16 cellular contexts compared by ENCODE assay signal in the genomic region with DNA sequence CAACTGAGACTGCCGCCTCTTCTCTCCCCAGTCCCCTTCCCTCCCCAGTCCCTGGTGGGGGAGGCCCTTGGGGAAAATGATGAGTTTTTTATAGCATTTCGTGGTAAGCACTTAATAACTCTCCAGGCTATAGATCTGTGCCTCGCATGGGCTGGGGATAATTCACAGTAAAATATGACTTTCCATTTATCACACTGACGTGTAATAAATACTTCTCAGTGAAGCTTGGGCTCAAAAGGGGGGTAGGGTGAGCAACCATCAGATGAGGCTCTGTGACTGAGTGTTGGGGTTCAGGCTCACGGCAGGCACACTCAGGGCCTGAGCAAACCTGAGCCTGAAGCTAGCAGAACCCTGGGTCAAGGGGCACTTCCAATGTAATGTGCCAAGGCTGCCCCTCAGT.
"Had no signal": no experiment of that assay in that cellular context is flagged by ENCODE, and none has a peak within 500 bp of the region (broad histone marks: within the 10 kb centered on the region; RNA-seq: fewer than 3 reads in every experiment).

No MANE protein-coding gene starts in this region.

- DNase-seq: activated CD4-positive, alpha-beta T cell treated with anti-CD3 and anti-CD28 coated beads, Interleukin-2, amount 50 U/mL, for 4 hours; activated CD4-positive, CD25-positive, alpha-beta regulatory T cell; activated CD8-positive, alpha-beta memory T cell treated with anti-CD3 and anti-CD28 coated beads, Interleukin-2, amount 50 U/mL, for 4 hours; activated effector memory CD4-positive, alpha-beta T cell treated with Interleukin-2 at 50 U/mL for 16 hours; activated naive CD4-positive, alpha-beta T cell treated with anti-CD3 and anti-CD28 coated beads, Interleukin-2, amount 50 U/mL, for 16 hours; effector CD4-positive, alpha-beta T cell; hypothalamus; nucleus accumbens; SHP77; stimulated activated naive B cell treated with anti-CD40 and anti-IgM and Interleukin-4, amounts not matched to agents 10 μg/mL and 1 μg/mL and 100 μg/mL, for 72 hours; substantia nigra; tibial artery had no signal

- H3K27ac Mint-ChIP-seq: mesothelial cell of epicardium; natural killer cell treated with Interleukin-12 subunit alpha and Interleukin-12 subunit beta and Interleukin-15 and Interleukin-18, amount 100 ng/mL, for 72 hours; stimulated activated naive B cell treated with anti-CD40 and anti-IgM and Interleukin-4, amounts not matched to agents 10 μg/mL and 1 μg/mL and 100 μg/mL, for 72 hours had no signal

- H3K4me1 Mint-ChIP-seq: mesothelial cell of epicardium; stimulated activated naive B cell treated with anti-CD40 and anti-IgM and Interleukin-4, amounts not matched to agents 10 μg/mL and 1 μg/mL and 100 μg/mL, for 72 hours had no signal

- H3K4me3 ChIP-seq: lung, SK-N-MC, tibial artery had no signal

- H3K27ac ChIP-seq: SK-N-MC, tibial artery had no signal

- H3K9me3 Mint-ChIP-seq: mesothelial cell of epicardium; natural killer cell treated with Interleukin-12 subunit alpha and Interleukin-12 subunit beta and Interleukin-15 and Interleukin-18, amount 100 ng/mL, for 72 hours; stimulated activated naive B cell treated with anti-CD40 and anti-IgM and Interleukin-4, amounts not matched to agents 10 μg/mL and 1 μg/mL and 100 μg/mL, for 72 hours had no signal

- H3K36me3 ChIP-seq: tibial artery had no signal

- H3K4me3 Mint-ChIP-seq: mesothelial cell of epicardium; natural killer cell treated with Interleukin-12 subunit alpha and Interleukin-12 subunit beta and Interleukin-15 and Interleukin-18, amount 100 ng/mL, for 72 hours; stimulated activated naive B cell treated with anti-CD40 and anti-IgM and Interleukin-4, amounts not matched to agents 10 μg/mL and 1 μg/mL and 100 μg/mL, for 72 hours had no signal

- H3K36me3 Mint-ChIP-seq: mesothelial cell of epicardium; natural killer cell treated with Interleukin-12 subunit alpha and Interleukin-12 subunit beta and Interleukin-15 and Interleukin-18, amount 100 ng/mL, for 72 hours had no signal

- H3K9me3 ChIP-seq: tibial artery had no signal

- ATAC-seq: stimulated activated naive B cell treated with anti-CD40 and anti-IgM and Interleukin-4, amounts not matched to agents 10 μg/mL and 1 μg/mL and 100 μg/mL, for 72 hours had no signal

- H3K4me1 ChIP-seq: tibial artery had no signal
